Comparison of ENCODE assay signal across 29 cellular contexts in genomic region chr4:1400191-1400805, GRCh38. TPM values are rescaled to one million over a fixed set of nuclear protein-coding genes. Genes with fewer than 3 reads are reported as not detected.
DNase-seq lines count a peak whose midpoint lies in the region; ATAC-seq and TF ChIP-seq lines count a peak whose summit lies in the region.
"Had no signal": no experiment of that assay in that cellular context is flagged by ENCODE, and none has a peak within 500 bp of the region (broad histone marks: within the 10 kb centered on the region; RNA-seq: fewer than 3 reads in every experiment).

No MANE protein-coding gene starts in this region.

- no peaks in the 10 kb centered on the region for H3F3A ChIP-seq in PC-3 (ENCODE audit: low read length, unreplicated experiment)

- no peak overlapping the region for H2AFZ ChIP-seq in PC-3 (ENCODE audit: low read length)

- ATAC-seq in Right ventricle myocardium superior (ENCODE audit: poor library complexity) (no peak), left cardiac atrium (no peak), RWPE2 (ENCODE audit: low read depth) (no peak), PC-3 (no peak)
- ATAC-seq: left lobe of liver; natural killer cell; stimulated activated effector memory CD8-positive, alpha-beta T cell treated with anti-CD3 and anti-CD28 coated beads, Interleukin-12 subunit alpha, Interleukin-12 subunit beta, amount 100 ng/mL, for 72 hours had no signal

- no peaks in the 10 kb centered on the region for H4K20me1 ChIP-seq in PC-3 (ENCODE audit: low read length)

- H3K9ac ChIP-seq in PC-3 (ENCODE audit: low read length): no peak overlapping the region

- H3K27me3 ChIP-seq in RWPE2 (ENCODE audit: insufficient read depth, poor library complexity, severe bottlenecking) (peaks cover 53% of the 10 kb centered on the region), PC-3 (ENCODE audit: low read length) (peaks cover 14% of the 10 kb centered on the region), esophagus squamous epithelium (peaks cover 23 to 65% (median 39%) of the 10 kb centered on the region in 4 donors)

- no peaks in the 10 kb centered on the region for H3K9me2 ChIP-seq in PC-3 (replicated peaks; ENCODE audit: low read length)

- H3K4me3 ChIP-seq in RWPE2 (ENCODE audit: severe bottlenecking) (no peak overlapping the region), PC-3 (ENCODE audit: low read length) (no peak overlapping the region), esophagus squamous epithelium (no peak overlapping the region)
- H3K4me3 ChIP-seq: dorsolateral prefrontal cortex, spleen, upper lobe of left lung had no signal

- H3K36me3 ChIP-seq in RWPE2 (ENCODE audit: low read depth): no peaks in the 10 kb centered on the region
- H3K36me3 ChIP-seq in PC-3 (ENCODE audit: low read depth, low read length): no peaks in the 10 kb centered on the region
- H3K36me3 ChIP-seq in esophagus squamous epithelium: peaks cover 0 to 7% (median 0%) of the 10 kb centered on the region in 3 donors

- TF ChIP-seq POLR2A in esophagus squamous epithelium (IDR thresholded peaks at IDR 0.05): no peak

- BruUV-seq in PC-3 (replicated peaks; lab: Mats Ljungman, UMichigan): no TSS peak

- no peaks in the 10 kb centered on the region for H3K79me2 ChIP-seq in PC-3 (ENCODE audit: low read length)

- WGBS in esophagus squamous epithelium, 2 donors: 90% methylated on average over 2 of the region's 11 CpGs; no CpG with 5 or more reads in 1 of the 2 donors

- no peaks in the 10 kb centered on the region for H3K4me1 ChIP-seq in RWPE2 (ENCODE audit: insufficient read depth, poor library complexity, severe bottlenecking)
- no peaks in the 10 kb centered on the region for H3K4me1 ChIP-seq in PC-3 (ENCODE audit: insufficient read depth, low read length)
- peaks cover 5 to 35% (median 20%) of the 10 kb centered on the region in 3 donors for H3K4me1 ChIP-seq in esophagus squamous epithelium
- H3K4me1 ChIP-seq: Caco-2 had no signal

- no peak for TF ChIP-seq CTCF in RWPE2 (IDR thresholded peaks at IDR 0.05; ENCODE audit: poor library complexity, severe bottlenecking)
- no peak for TF ChIP-seq CTCF in PC-3 (conservative IDR thresholded peaks at IDR 0.05; ENCODE audit: low read depth, low read length)
- no peak for TF ChIP-seq CTCF in esophagus squamous epithelium (IDR thresholded peaks at IDR 0.05)

- intact Hi-C loops in Right ventricle myocardium superior (cut with DNase I): no loop called here
- intact Hi-C loops in left cardiac atrium (cut with DNase I): no loop called here
- intact Hi-C loops in PC-3 (cut with micrococcal nuclease): no loop called here
- intact Hi-C loops in esophagus squamous epithelium (cut with DNase I): no loop called here

- CTCF ChIA-PET in PC-3 (lab: Charles Lee): no interaction called here

- peaks cover 6% of the 10 kb centered on the region for H3K9me3 ChIP-seq in RWPE2 (ENCODE audit: severe bottlenecking)
- no peaks in the 10 kb centered on the region for H3K9me3 ChIP-seq in PC-3 (ENCODE audit: low read length)
- H3K9me3 ChIP-seq in esophagus squamous epithelium: peaks cover 0 to 22% (median 0%) of the 10 kb centered on the region in 3 donors
- H3K9me3 ChIP-seq: Caco-2 had no signal

- no peak overlapping the region for H3K27ac ChIP-seq in RWPE2 (ENCODE audit: poor library complexity, severe bottlenecking)
- H3K27ac ChIP-seq in PC-3 (ENCODE audit: low read length): no peak overlapping the region
- no peak overlapping the region for H3K27ac ChIP-seq in esophagus squamous epithelium
- H3K27ac ChIP-seq: dorsolateral prefrontal cortex, HL-60, spleen, upper lobe of left lung had no signal

- DNase-seq in Right ventricle myocardium superior: peak; percentile 36
- no peak for DNase-seq in left cardiac atrium
- peak; percentile 45 for DNase-seq in RWPE2 (ENCODE audit: low spot score)
- DNase-seq in mesenteric fat pad (ENCODE audit: low spot score): peak; percentile 80
- no peak for DNase-seq in PC-3
- no peak for DNase-seq in NK-92 (lab: John Stamatoyannopoulos, UW; ENCODE audit: unreplicated experiment)
- DNase-seq in esophagus squamous epithelium (lab: John Stamatoyannopoulos, UW): no peak
- DNase-seq: C1 segment of cervical spinal cord; Caco-2; GDM1; hippocampal formation; Kasumi-1; NCI-H1694; NCI-H2171; NCI-H510A; SHP77; spleen; stimulated activated CD4-positive, alpha-beta T cell treated with anti-CD3 and anti-CD28 coated beads, Interleukin-2, amount 100 ng/mL, for 48 hours; substantia nigra; SW 1271; T1000 had no signal

- POLR2A ChIA-PET in PC-3 (lab: Charles Lee; ENCODE audit: unreplicated experiment): interaction anchor here (0.6 kb wide), 1 partner anchor 713 kb away, joined by 3 read pairs; no protein-coding TSS in a partner anchor

- H3K4me2 ChIP-seq in PC-3 (ENCODE audit: low read length): no peak overlapping the region

RNA-seq across cellular contexts. Expression of gene NKX1-1, which starts 5.9 kb away (rescaled TPM):
- total RNA-seq in Right ventricle myocardium superior (not detected), left cardiac atrium (not detected), mesenteric fat pad (not detected), PC-3 (2014; rRNA removed) (not detected in 2 replicates), esophagus squamous epithelium (not detected)
- total RNA-seq: Caco-2, dorsolateral prefrontal cortex, fibroblast of lung, left lobe of liver, natural killer cell, osteocyte, spleen, upper lobe of left lung had no signal

RNA-seq across cellular contexts. Expression of gene UVSSA, which starts 53.3 kb away (rescaled TPM):
- total RNA-seq in Right ventricle myocardium superior: 6.7 TPM
- total RNA-seq in left cardiac atrium: 1 to 10 TPM; 7.9 to 8.4 TPM
- total RNA-seq in mesenteric fat pad: 19.0 TPM
- 6.2 and 11.2 TPM in 2 replicates for total RNA-seq in PC-3 (2014; rRNA removed)
- 10 to 100 TPM in 3 of 4 donors, 1 to 10 TPM in 1; 7.2 to 12.8 (median 11.5) TPM for total RNA-seq in esophagus squamous epithelium

Comparison
In these comparisons a context has a peak if more than half of its experiments do, and no peak if none do; other contexts are left out.
1. DNase-seq: peak in Right ventricle myocardium superior (single experiment), RWPE2 (single experiment) and mesenteric fat pad (single experiment); none in left cardiac atrium (single experiment), PC-3 (single experiment), NK-92 (single experiment) and esophagus squamous epithelium (single experiment).